In the genomic region with DNA sequence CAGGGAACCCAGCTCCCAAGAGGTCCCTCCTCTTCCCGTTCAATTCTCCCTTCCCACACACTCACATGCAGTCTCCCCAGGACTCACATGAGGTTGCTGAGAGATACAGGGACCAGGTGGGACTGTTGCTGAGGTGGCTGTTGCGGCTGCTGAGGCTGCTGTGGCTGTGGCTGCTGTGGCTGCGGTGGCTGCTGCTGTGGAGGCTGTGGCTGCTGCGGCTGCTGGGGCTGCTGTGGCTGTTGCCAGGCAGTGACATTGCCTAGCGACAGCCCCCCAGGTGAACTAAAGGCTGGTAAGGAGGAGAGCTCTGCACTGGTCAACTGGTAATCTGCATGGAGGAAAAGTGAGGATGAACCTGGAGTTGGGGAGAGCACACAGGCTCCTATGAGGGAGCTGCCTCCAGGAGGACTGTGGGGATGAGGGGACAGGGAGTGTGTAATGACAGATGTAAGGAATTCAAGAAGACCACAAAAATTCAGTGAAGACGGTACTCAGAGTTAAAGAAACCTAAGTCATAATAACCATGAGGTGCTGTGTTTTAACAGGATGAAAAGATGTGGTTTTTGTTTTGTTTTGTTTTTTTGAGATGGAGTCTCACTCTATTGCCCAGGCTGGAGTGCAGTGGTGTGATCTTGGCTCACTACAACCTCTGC, we compare ENCODE assay signal across 25 cellular contexts. TPM values are rescaled to one million over a fixed set of nuclear protein-coding genes. Genes with fewer than 3 reads are reported as not detected.
DNase-seq lines count a peak whose midpoint lies in the region; ATAC-seq, FAIRE-seq and TF ChIP-seq lines count a peak whose summit lies in the region.
"Had no signal": no experiment of that assay in that cellular context is flagged by ENCODE, and none has a peak within 500 bp of the region (broad histone marks: within the 10 kb centered on the region; RNA-seq: fewer than 3 reads in every experiment).

No MANE protein-coding gene starts in this region.

- WGBS in esophagus squamous epithelium, 2 donors: 57 to 62% methylated on average over 2 of the region's 6 CpGs
- 88 to 94% methylated on average over 6 of the region's 6 CpGs for WGBS in pancreas, 2 donors

- no peak for ATAC-seq in memory B cell (ENCODE audit: low read depth)
- no peak for ATAC-seq in pancreas
- ATAC-seq: left lobe of liver; mucosa of descending colon; stimulated activated memory B cell treated with anti-CD40 and anti-IgM and Interleukin-4, amounts not matched to agents 10 μg/mL and 1 μg/mL and 100 μg/mL, for 72 hours; T-cell had no signal

- H3K27ac ChIP-seq in BLaER1: no peak overlapping the region
- peak overlapping the region; percentile 62 for H3K27ac ChIP-seq in angular gyrus (ENCODE audit: low read depth, low read length)
- peak overlapping the region in 1 of 4 donors; percentile 78 for H3K27ac ChIP-seq in esophagus squamous epithelium
- no peak overlapping the region for H3K27ac ChIP-seq in pancreas
- H3K27ac ChIP-seq: cardiac muscle cell had no signal

- H3K27me3 Mint-ChIP-seq in Calu3 (ENCODE audit: unreplicated experiment) (no peaks in the 10 kb centered on the region), memory B cell (no peaks in the 10 kb centered on the region)
- H3K27me3 Mint-ChIP-seq: stimulated activated memory B cell treated with anti-CD40 and anti-IgM and Interleukin-4, amounts not matched to agents 10 μg/mL and 1 μg/mL and 100 μg/mL, for 72 hours; T-cell; type B pancreatic cell had no signal

- H3K4me3 ChIP-seq in BLaER1 (no peak overlapping the region), esophagus squamous epithelium (no peak overlapping the region), pancreas (no peak overlapping the region)
- H3K4me3 ChIP-seq: cardiac muscle cell, mucosa of descending colon had no signal

- H3K36me3 Mint-ChIP-seq in Calu3 (ENCODE audit: insufficient read depth, unreplicated experiment): peaks cover 74% of the 10 kb centered on the region
- H3K36me3 Mint-ChIP-seq in memory B cell: peaks cover 36% of the 10 kb centered on the region

- intact Hi-C loops in Calu3 (cut with micrococcal nuclease; ENCODE audit: unreplicated experiment) (no loop called here), esophagus squamous epithelium (cut with DNase I) (no loop called here), pancreas (cut with DNase I) (no loop called here)

- TF ChIP-seq POLR2A in esophagus squamous epithelium (IDR thresholded peaks at IDR 0.05): no peak

- H3K4me1 Mint-ChIP-seq in Calu3 (ENCODE audit: low read depth, unreplicated experiment) (peaks cover 52% of the 10 kb centered on the region), memory B cell (peaks cover 14% of the 10 kb centered on the region)

- H3K4me1 ChIP-seq in BLaER1 (peaks cover 51% of the 10 kb centered on the region), esophagus squamous epithelium (peaks cover 7 to 62% (median 24%) of the 10 kb centered on the region in 3 donors), pancreas (peaks cover 14 to 29% (median 19%) of the 10 kb centered on the region in 3 donors)

- H3K4me2 ChIP-seq in BLaER1: no peak overlapping the region

- no peaks in the 10 kb centered on the region for H3K9me3 Mint-ChIP-seq in Calu3 (ENCODE audit: low read depth, unreplicated experiment)
- H3K9me3 Mint-ChIP-seq in memory B cell: no peaks in the 10 kb centered on the region
- H3K9me3 Mint-ChIP-seq: H9; stimulated activated memory B cell treated with anti-CD40 and anti-IgM and Interleukin-4, amounts not matched to agents 10 μg/mL and 1 μg/mL and 100 μg/mL, for 72 hours; T-cell; type B pancreatic cell had no signal

- BruUV-seq in Calu3 (replicated peaks; lab: Mats Ljungman, UMichigan): no TSS peak

- no peak overlapping the region for H3K4me3 Mint-ChIP-seq in Calu3 (ENCODE audit: low read depth, unreplicated experiment)
- no peak overlapping the region for H3K4me3 Mint-ChIP-seq in memory B cell
- H3K4me3 Mint-ChIP-seq: H9; stimulated activated memory B cell treated with anti-CD40 and anti-IgM and Interleukin-4, amounts not matched to agents 10 μg/mL and 1 μg/mL and 100 μg/mL, for 72 hours; type B pancreatic cell had no signal

- no peaks in the 10 kb centered on the region for H3K9me3 ChIP-seq in BLaER1
- H3K9me3 ChIP-seq in esophagus squamous epithelium: no peaks in the 10 kb centered on the region
- no peaks in the 10 kb centered on the region for H3K9me3 ChIP-seq in pancreas
- H3K9me3 ChIP-seq: Caco-2, mucosa of descending colon had no signal

- 0 out of 2 replicates have a peak overlapping the region, but pooled peaks have one; percentile 12 for H3K9ac ChIP-seq in BLaER1

- H3K27ac Mint-ChIP-seq in Calu3 (ENCODE audit: unreplicated experiment) (peak overlapping the region; percentile 75), memory B cell (peak overlapping the region; percentile 75)
- H3K27ac Mint-ChIP-seq: stimulated activated memory B cell treated with anti-CD40 and anti-IgM and Interleukin-4, amounts not matched to agents 10 μg/mL and 1 μg/mL and 100 μg/mL, for 72 hours; type B pancreatic cell had no signal

- H4K20me1 ChIP-seq in BLaER1: peaks cover 99% of the 10 kb centered on the region

- H3K36me3 ChIP-seq in BLaER1 (peaks cover 98% of the 10 kb centered on the region), esophagus squamous epithelium (peaks cover 32 to 94% (median 49%) of the 10 kb centered on the region in 3 donors), pancreas (peaks cover 3 to 58% (median 21%) of the 10 kb centered on the region in 3 donors)

- CTCF ChIA-PET in Calu3 (lab: Charles Lee): interaction anchor here (0.8 to 2.0 kb wide), 2 partner anchors 11 to 23 kb away, joined by 3 to 5 read pairs; no protein-coding TSS in a partner anchor

- no peaks in the 10 kb centered on the region for H3K27me3 ChIP-seq in BLaER1
- no peaks in the 10 kb centered on the region for H3K27me3 ChIP-seq in esophagus squamous epithelium
- H3K27me3 ChIP-seq in pancreas: no peaks in the 10 kb centered on the region
- H3K27me3 ChIP-seq: cardiac muscle cell had no signal

- no peak for FAIRE-seq in pancreas (lab: Jason Lieb, UNC)

- DNase-seq in Calu3 (no peak), memory B cell (ENCODE audit: low spot score in 2 of 2) (no peak), GM03348 (ENCODE audit: low spot score) (no peak), esophagus squamous epithelium (lab: John Stamatoyannopoulos, UW) (no peak), pancreas (no peak), DMS153 treated with DMSO at 0.1 percent for 48 hours (lab: John Stamatoyannopoulos, UW; ENCODE audit: unreplicated experiment) (no peak)
- DNase-seq: activated CD4-positive, alpha-beta T cell treated with anti-CD3 and anti-CD28 coated beads, Interleukin-2, amount 50 U/mL, for 4 hours; activated T-cell treated with anti-CD3 and anti-CD28 coated beads, Interleukin-2, amount 50 U/mL, for 48 hours; Caco-2; glutamatergic neuron; H9; NCI-H1417; NCI-H2171; NCI-H526 treated with DMSO at 0.1 percent for 48 hours; retina; Right ventricle myocardium superior; stimulated activated CD4-positive, alpha-beta T cell treated with anti-CD3 and anti-CD28 coated beads, Interleukin-15, amount 100 ng/mL, for 24 hours; T-cell had no signal

- TF ChIP-seq CTCF in Calu3 (IDR thresholded peaks at IDR 0.05; ENCODE audit: unreplicated experiment) (no peak), esophagus squamous epithelium (IDR thresholded peaks at IDR 0.05) (no peak), pancreas (IDR thresholded peaks at IDR 0.05) (no peak)

RNA-seq across cellular contexts. Expression of gene MEF2D, which starts 31.8 kb away (rescaled TPM):
- total RNA-seq in Calu3 (2022) (48.4 and 54.1 TPM in 2 replicates), esophagus squamous epithelium (10 to 100 TPM in 3 of 4 donors, 1 to 10 TPM in 1; 9.1 to 30.1 (median 12.1) TPM), pancreas (10 to 100 TPM; 19.1 to 31.8 (median 26.2) TPM)
- 10 to 100 TPM; 15.7 to 20.0 TPM for polyA plus RNA-seq in pancreas
